ENCODE assay signal across 8 cellular contexts in the genomic region with DNA sequence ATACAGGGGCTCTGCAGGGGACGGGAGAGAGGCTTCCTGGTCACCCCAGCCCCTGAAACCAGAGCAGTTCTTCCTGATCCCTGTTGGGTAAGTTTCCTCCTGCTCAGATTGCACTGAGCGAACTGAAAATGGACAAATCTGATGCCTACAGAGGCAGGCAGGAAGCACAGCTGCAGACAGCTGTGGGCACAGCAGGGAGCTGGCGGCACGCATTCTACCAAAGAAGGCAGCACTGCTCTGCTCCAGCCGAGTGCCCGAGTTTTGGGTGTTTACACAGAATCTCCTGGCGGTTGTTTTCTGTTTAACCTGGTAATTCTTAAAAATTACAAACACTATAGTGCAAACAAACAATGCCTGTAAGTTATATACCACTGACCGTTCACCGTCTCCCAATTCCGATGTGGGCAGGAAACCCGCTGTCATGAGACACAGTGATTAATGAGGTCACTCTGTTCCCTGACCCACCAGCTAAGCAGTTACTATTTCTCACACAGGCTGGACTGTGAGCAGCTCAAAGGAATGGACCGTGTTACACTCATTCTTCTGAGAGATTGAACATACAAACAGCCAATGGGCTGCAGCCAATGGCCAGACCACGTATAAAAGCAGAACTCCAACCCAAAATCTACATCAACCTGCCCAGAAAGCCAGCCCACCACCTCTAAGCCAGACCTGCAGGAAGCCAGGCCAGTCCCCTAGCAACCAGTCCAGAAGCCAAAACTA. TPM values are rescaled to one million over a fixed set of nuclear protein-coding genes. Genes with fewer than 3 reads are reported as not detected.
A peak's percentile ranks its signal among the peaks of the same experiment; 100 is the strongest.
DNase-seq lines count a peak whose midpoint lies in the region; ATAC-seq lines count a peak whose summit lies in the region.

No MANE protein-coding gene starts in this region.

- no peaks in the 10 kb centered on the region for H3K9me3 Mint-ChIP-seq in T-cell

- H3K4me3 ChIP-seq in effector memory CD4-positive, alpha-beta T cell (ENCODE audit: insufficient read depth, low read depth, low read length, poor library complexity, severe bottlenecking) = no peak overlapping the region
- H3K4me3 ChIP-seq in mucosa of rectum (ENCODE audit: low read length in 2 of 2) = peak overlapping the region in 1 of 2 donors; percentile 51
- H3K4me3 ChIP-seq in urinary bladder (ENCODE audit: low read depth, low read length) = peak overlapping the region; percentile 5

- WGBS in urinary bladder = 7% methylated on average over 13 of the region's 13 CpGs

- no peaks in the 10 kb centered on the region for H3K27me3 ChIP-seq in effector memory CD4-positive, alpha-beta T cell (replicated peaks; ENCODE audit: control insufficient read depth, insufficient read depth, low read length, poor library complexity, severe bottlenecking)
- no peaks in the 10 kb centered on the region for H3K27me3 ChIP-seq in mucosa of rectum (ENCODE audit: control insufficient read depth in 2 of 2, insufficient read depth in 2 of 2, low read length in 2 of 2)

- POLR2A ChIA-PET in T-cell (lab: Charles Lee) = no interaction called here

- H3K27me3 Mint-ChIP-seq in T-cell = no peaks in the 10 kb centered on the region

- H3K4me3 Mint-ChIP-seq in T-cell = peak overlapping the region; percentile 32 to 65 (median 56)

- peak; percentile 39 for DNase-seq in stimulated activated CD4-positive, alpha-beta T cell treated with anti-CD3 and anti-CD28 coated beads, Interleukin-15, amount 100 ng/mL, for 24 hours
- DNase-seq in stimulated activated CD4-positive, alpha-beta T cell treated with anti-CD3 and anti-CD28 coated beads, Interleukin-4, amount 100 ng/mL, for 24 hours = no peak
- peak in 18 of 34 experiments; percentile 19 to 51 (median 38) for DNase-seq in T-cell
- DNase-seq in effector memory CD4-positive, alpha-beta T cell = no peak
- no peak for DNase-seq in NCI-H1105 treated with DMSO at 0.1 percent for 48 hours (lab: John Stamatoyannopoulos, UW)

- H3K36me3 Mint-ChIP-seq in T-cell = peaks cover 33% of the 10 kb centered on the region

- no peaks in the 10 kb centered on the region for H3K36me3 ChIP-seq in effector memory CD4-positive, alpha-beta T cell (ENCODE audit: control insufficient read depth, insufficient read depth, low read length)
- no peaks in the 10 kb centered on the region for H3K36me3 ChIP-seq in mucosa of rectum (ENCODE audit: control insufficient read depth in 2 of 2, insufficient read depth in 2 of 2, low read length in 2 of 2)
- H3K36me3 ChIP-seq in urinary bladder (ENCODE audit: insufficient read depth) = no peaks in the 10 kb centered on the region

- peaks cover 19% of the 10 kb centered on the region for H3K4me1 ChIP-seq in effector memory CD4-positive, alpha-beta T cell (ENCODE audit: control insufficient read depth, insufficient read depth, low read length, poor library complexity, severe bottlenecking)
- H3K4me1 ChIP-seq in mucosa of rectum (ENCODE audit: control insufficient read depth in 2 of 2, insufficient read depth in 2 of 2, low read length in 2 of 2) (peaks cover 49 to 55% of the 10 kb centered on the region in 2 donors), urinary bladder (ENCODE audit: insufficient read depth) (peaks cover under 1% of the 10 kb centered on the region)

- H3K4me1 Mint-ChIP-seq in T-cell = peaks cover 59 to 87% (median 84%) of the 10 kb centered on the region in 3 donors

- peak overlapping the region; percentile 39 to 53 for H3K9ac ChIP-seq in mucosa of rectum (ENCODE audit: low read depth in 1 of 2, low read length in 2 of 2)

- H3K27ac Mint-ChIP-seq in T-cell = peak overlapping the region; percentile 97 to 99

- H3K27ac ChIP-seq in effector memory CD4-positive, alpha-beta T cell (ENCODE audit: insufficient read depth, low read length, poor library complexity, severe bottlenecking) = peak overlapping the region; percentile 21
- H3K27ac ChIP-seq in mucosa of rectum (ENCODE audit: low read depth in 2 of 2, low read length in 2 of 2) (peak overlapping the region; percentile 73 to 83), urinary bladder (ENCODE audit: low read depth) (peak overlapping the region; percentile 42)

- H3K9me3 ChIP-seq in effector memory CD4-positive, alpha-beta T cell (ENCODE audit: control insufficient read depth, low read length) = no peaks in the 10 kb centered on the region
- H3K9me3 ChIP-seq in mucosa of rectum (ENCODE audit: control insufficient read depth in 2 of 2, low read length in 2 of 2) = no peaks in the 10 kb centered on the region

- CTCF ChIA-PET in T-cell (lab: Charles Lee) = interaction anchor here (0.6 to 1.0 kb wide), 3 partner anchors 8 to 133 kb away, joined by 3 to 5 read pairs (median 3); no protein-coding TSS in a partner anchor

- peak; percentile 76 to 89 (median 83) for ATAC-seq in T-cell (replicated peaks in 1 of 4)
- no peak for ATAC-seq in GM19455 (IDR thresholded peaks at IDR 0.05; ENCODE audit: unreplicated experiment)

RNA-seq across cellular contexts. Expression of gene NSMCE1, which starts 25.5 kb away (rescaled TPM):
- total RNA-seq in T-cell (10 to 100 TPM; 53.5 to 83.2 (median 73.9) TPM), urinary bladder (33.9 TPM)
- 76.3 TPM for polyA plus RNA-seq in urinary bladder

RNA-seq across cellular contexts. Expression of gene KDM8, which starts 39.7 kb away (rescaled TPM):
- 10 to 100 TPM; 13.4 to 25.6 (median 23.5) TPM for total RNA-seq in T-cell
- total RNA-seq in urinary bladder = 3.3 TPM
- 4.4 TPM for polyA plus RNA-seq in urinary bladder

Comparison
In these comparisons a context has a peak if more than half of its experiments do, and no peak if none do; other contexts are left out.
1. DNase-seq: peak in stimulated activated CD4-positive, alpha-beta T cell treated with anti-CD3 and anti-CD28 coated beads, Interleukin-15, amount 100 ng/mL, for 24 hours (single experiment) and T-cell (18 of 34); none in stimulated activated CD4-positive, alpha-beta T cell treated with anti-CD3 and anti-CD28 coated beads, Interleukin-4, amount 100 ng/mL, for 24 hours (single experiment), effector memory CD4-positive, alpha-beta T cell (0 of 3) and NCI-H1105 treated with DMSO at 0.1 percent for 48 hours (single experiment).
2. H3K27ac ChIP-seq: peak in every context shown above with its lines; median percentile 78 in mucosa of rectum; 42 in urinary bladder; 21 in effector memory CD4-positive, alpha-beta T cell.